7 cellular contexts compared by ENCODE assay signal in genomic region chr11:1876361-1877063, GRCh38. TPM values are rescaled to one million over a fixed set of nuclear protein-coding genes. Genes with fewer than 3 reads are reported as not detected.
DNase-seq lines count a peak whose midpoint lies in the region; ATAC-seq lines count a peak whose summit lies in the region.
"Had no signal": no experiment of that assay in that cellular context is flagged by ENCODE, and none has a peak within 500 bp of the region (broad histone marks: within the 10 kb centered on the region; RNA-seq: fewer than 3 reads in every experiment).

No MANE protein-coding gene starts in this region.

- H3K27me3 ChIP-seq in H7 (ENCODE audit: control insufficient read depth, insufficient read depth, low read length) (no peaks in the 10 kb centered on the region), adipocyte (replicated peaks; ENCODE audit: control insufficient read depth, insufficient read depth, low read length) (no peaks in the 10 kb centered on the region)

- H3K36me3 ChIP-seq in H7 (replicated peaks; ENCODE audit: control insufficient read depth, insufficient read depth, low read length) (no peaks in the 10 kb centered on the region), adipocyte (ENCODE audit: control insufficient read depth, insufficient read depth, low read length, severe bottlenecking) (no peaks in the 10 kb centered on the region)

- H3K9ac ChIP-seq in adipocyte (ENCODE audit: low read length), result peak overlapping the region; percentile 74

- peak; percentile 95 for DNase-seq in H7
- DNase-seq in adipocyte (ENCODE audit: low read depth), result peak; percentile 79
- peak; percentile 85 for DNase-seq in myocyte (ENCODE audit: low read depth)
- DNase-seq in putamen (ENCODE audit: low spot score), result no peak
- no peak for DNase-seq in amygdala (lab: John Stamatoyannopoulos, UW)

- no peak for ATAC-seq in HG03442 (IDR thresholded peaks at IDR 0.05; ENCODE audit: unreplicated experiment)

- no peak overlapping the region for H3K4me3 ChIP-seq in H7 (ENCODE audit: insufficient read depth, low read depth, low read length)
- peak overlapping the region; percentile 12 for H3K4me3 ChIP-seq in adipocyte (ENCODE audit: low read length)

- no peaks in the 10 kb centered on the region for H3K9me3 ChIP-seq in adipocyte (ENCODE audit: control insufficient read depth, low read length)

- peaks cover 35% of the 10 kb centered on the region for H3K4me1 ChIP-seq in adipocyte (ENCODE audit: control insufficient read depth, insufficient read depth, low read length)

RNA-seq across cellular contexts. Expression of gene PRR33, which starts 15.2 kb away (rescaled TPM):
- not detected in 2 replicates for total RNA-seq in H7 (2014; rRNA removed; shearing (Covaris generic))
- total RNA-seq in myocyte, result 1.4 and 3.9 TPM in 2 replicates
- polyA plus RNA-seq in myocyte (2012), result 5.2 TPM
- total RNA-seq: temporal lobe had no signal

RNA-seq across cellular contexts. Expression of gene LSP1, which starts 23.6 kb away (rescaled TPM):
- total RNA-seq in H7 (2014; rRNA removed; shearing (Covaris generic)), result 0.35 and 2.0 TPM in 2 replicates
- 407 and 468 TPM in 2 replicates for total RNA-seq in myocyte
- 192 TPM for polyA plus RNA-seq in myocyte (2012)

RNA-seq across cellular contexts. Expression of gene TNNI2, which starts 37.7 kb away (rescaled TPM):
- not detected in 2 replicates for total RNA-seq in H7 (2014; rRNA removed; shearing (Covaris generic))
- 429 and 432 TPM in 2 replicates for total RNA-seq in myocyte
- polyA plus RNA-seq in myocyte (2012), result 153 TPM
- total RNA-seq: temporal lobe had no signal

RNA-seq across cellular contexts. Expression of gene SYT8, which starts 41.7 kb away (rescaled TPM):
- not detected in 2 replicates for total RNA-seq in H7 (2014; rRNA removed; shearing (Covaris generic))
- total RNA-seq in myocyte, result 0.59 and 2.8 TPM in 2 replicates
- 5.5 TPM for polyA plus RNA-seq in myocyte (2012)
- total RNA-seq: temporal lobe had no signal

RNA-seq across cellular contexts. Expression of gene TNNT3, which starts 43.0 kb away (rescaled TPM):
- not detected in 2 replicates for total RNA-seq in H7 (2014; rRNA removed; shearing (Covaris generic))
- total RNA-seq in myocyte, result 1,570 and 2,000 TPM in 2 replicates
- polyA plus RNA-seq in myocyte (2012), result 496 TPM
- total RNA-seq: temporal lobe had no signal

Comparison
In these comparisons a context has a peak if more than half of its experiments do, and no peak if none do; other contexts are left out.
1. DNase-seq: peak in H7 (single experiment), adipocyte (single experiment) and myocyte (single experiment); none in putamen (single experiment) and amygdala (0 of 56).
2. RNA of gene LSP1, which starts 23.6 kb away (total RNA-seq): 407 to 468 TPM in myocyte; 0.35 to 2.0 TPM in H7; every median in the first group is over 100 times any median in the second.
3. RNA of gene TNNI2, which starts 37.7 kb away (total RNA-seq): 429 to 432 TPM in myocyte; not detected in H7; every median in the first group is over 100 times any median in the second.